Comparison of ENCODE assay signal across 1 cellular context in the genomic region with DNA sequence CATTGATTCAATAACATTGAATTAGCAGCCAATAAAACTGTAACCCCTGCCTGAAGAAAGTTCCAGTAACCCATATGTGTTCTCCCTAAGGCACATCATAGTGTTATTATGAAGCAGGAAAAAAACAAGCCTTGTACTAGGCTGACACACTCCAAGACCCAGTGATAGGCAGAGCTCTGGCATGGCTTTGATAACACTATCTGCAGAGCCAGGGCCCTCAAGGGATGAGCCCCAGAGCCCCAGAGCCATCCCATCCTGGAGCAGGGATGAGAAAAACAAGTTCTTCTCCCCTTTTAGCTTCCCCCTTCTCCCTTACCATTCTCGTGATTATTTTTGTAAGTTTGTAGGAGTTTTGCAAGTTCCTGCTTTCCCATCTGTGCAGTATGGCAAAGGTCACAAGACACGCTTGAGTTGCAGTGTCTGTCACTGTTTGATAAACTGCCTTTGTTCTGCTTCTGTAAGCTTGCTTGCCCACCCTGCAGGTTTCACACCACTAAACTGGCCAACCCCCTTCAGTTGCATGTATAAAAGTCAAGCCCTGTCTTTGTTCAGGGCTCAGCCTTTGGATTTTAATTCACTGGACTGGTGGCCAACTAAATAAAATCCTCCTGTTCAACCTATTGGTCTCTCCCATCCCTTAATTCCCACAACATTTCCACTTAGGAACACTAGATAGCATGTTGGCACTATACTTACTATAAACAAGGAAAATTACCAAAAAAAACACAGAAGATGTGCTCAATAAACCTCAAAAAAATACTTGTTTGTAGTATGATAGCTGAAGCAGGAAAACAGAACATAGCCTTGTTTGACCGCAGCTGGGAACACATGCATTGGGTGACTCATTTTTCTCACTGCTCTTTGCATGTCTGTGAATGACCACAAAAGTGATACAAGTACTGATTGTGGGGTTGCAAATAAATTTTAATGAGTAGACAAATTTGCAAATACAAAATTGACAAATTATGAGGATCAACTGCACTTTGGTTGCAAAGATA.
TF ChIP-seq lines count a peak whose summit lies in the region.

No MANE protein-coding gene starts in this region.

TF ChIP-seq in GM12878, 131 proteins besides CTCF, POLR2A, EP300 and RAD21 (continued from another document):
- TF ChIP-seq, protein P1, sequence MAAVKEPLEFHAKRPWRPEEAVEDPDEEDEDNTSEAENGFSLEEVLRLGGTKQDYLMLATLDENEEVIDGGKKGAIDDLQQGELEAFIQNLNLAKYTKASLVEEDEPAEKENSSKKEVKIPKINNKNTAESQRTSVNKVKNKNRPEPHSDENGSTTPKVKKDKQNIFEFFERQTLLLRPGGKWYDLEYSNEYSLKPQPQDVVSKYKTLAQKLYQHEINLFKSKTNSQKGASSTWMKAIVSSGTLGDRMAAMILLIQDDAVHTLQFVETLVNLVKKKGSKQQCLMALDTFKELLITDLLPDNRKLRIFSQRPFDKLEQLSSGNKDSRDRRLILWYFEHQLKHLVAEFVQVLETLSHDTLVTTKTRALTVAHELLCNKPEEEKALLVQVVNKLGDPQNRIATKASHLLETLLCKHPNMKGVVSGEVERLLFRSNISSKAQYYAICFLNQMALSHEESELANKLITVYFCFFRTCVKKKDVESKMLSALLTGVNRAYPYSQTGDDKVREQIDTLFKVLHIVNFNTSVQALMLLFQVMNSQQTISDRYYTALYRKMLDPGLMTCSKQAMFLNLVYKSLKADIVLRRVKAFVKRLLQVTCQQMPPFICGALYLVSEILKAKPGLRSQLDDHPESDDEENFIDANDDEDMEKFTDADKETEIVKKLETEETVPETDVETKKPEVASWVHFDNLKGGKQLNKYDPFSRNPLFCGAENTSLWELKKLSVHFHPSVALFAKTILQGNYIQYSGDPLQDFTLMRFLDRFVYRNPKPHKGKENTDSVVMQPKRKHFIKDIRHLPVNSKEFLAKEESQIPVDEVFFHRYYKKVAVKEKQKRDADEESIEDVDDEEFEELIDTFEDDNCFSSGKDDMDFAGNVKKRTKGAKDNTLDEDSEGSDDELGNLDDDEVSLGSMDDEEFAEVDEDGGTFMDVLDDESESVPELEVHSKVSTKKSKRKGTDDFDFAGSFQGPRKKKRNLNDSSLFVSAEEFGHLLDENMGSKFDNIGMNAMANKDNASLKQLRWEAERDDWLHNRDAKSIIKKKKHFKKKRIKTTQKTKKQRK (IDR thresholded peaks at IDR 0.05; ENCODE audit: low read depth, low read length) = no peak
- TF ChIP-seq CHD1 (IDR thresholded peaks at IDR 0.05; ENCODE audit: low read depth, low read length) (no peak), SREBF2 (IDR thresholded peaks at IDR 0.05; ENCODE audit: low read length) (no peak), SMARCA5 (IDR thresholded peaks at IDR 0.05) (no peak), ATF7 (IDR thresholded peaks at IDR 0.05; ENCODE audit: low read depth) (no peak), TCF7 (IDR thresholded peaks at IDR 0.05; ENCODE audit: borderline replicate concordance) (peak; percentile 50; the same call in 1 of the 2 replicates), EZH2 (IDR thresholded peaks at IDR 0.05; ENCODE audit: borderline replicate concordance, control insufficient read depth, low read depth, low read length) (no peak), SREBF1 (IDR thresholded peaks at IDR 0.05; ENCODE audit: low read length) (no peak), CREM (IDR thresholded peaks at IDR 0.05; ENCODE audit: low read depth) (peak; percentile 54; the same call in 1 of the 2 replicates), DPF2 (IDR thresholded peaks at IDR 0.05) (0 out of 2 replicates have a peak, but pooled peaks have one; percentile 50), MYB (IDR thresholded peaks at IDR 0.05; ENCODE audit: borderline replicate concordance, low read depth, low read length) (no peak), BRCA1 (IDR thresholded peaks at IDR 0.05; ENCODE audit: low read depth, low read length) (no peak), SRF (IDR thresholded peaks at IDR 0.05; ENCODE audit: low read depth in 2 of 2, low read length in 2 of 2) (no peak), RB1 (IDR thresholded peaks at IDR 0.05; ENCODE audit: borderline replicate concordance) (no peak), JUNB (IDR thresholded peaks at IDR 0.05) (peak; percentile 77), NR2F1 (conservative IDR thresholded peaks at IDR 0.05) (0 out of 2 replicates have a peak, but pooled peaks have one; percentile 39), PML (IDR thresholded peaks at IDR 0.05; ENCODE audit: low read length) (no peak), RAD51 (IDR thresholded peaks at IDR 0.05) (no peak), KDM1A (IDR thresholded peaks at IDR 0.05; ENCODE audit: borderline replicate concordance) (no peak), SP1 (IDR thresholded peaks at IDR 0.05; ENCODE audit: low read depth, low read length) (no peak), FOS (IDR thresholded peaks at IDR 0.05; ENCODE audit: borderline replicate concordance, extremely low read depth, insufficient read length) (no peak), SPI1 (IDR thresholded peaks at IDR 0.05; ENCODE audit: borderline replicate concordance, insufficient read depth, low read depth, low read length) (no peak), SMAD5 (IDR thresholded peaks at IDR 0.05; ENCODE audit: low read depth) (no peak)
- TF ChIP-seq, protein P2, sequence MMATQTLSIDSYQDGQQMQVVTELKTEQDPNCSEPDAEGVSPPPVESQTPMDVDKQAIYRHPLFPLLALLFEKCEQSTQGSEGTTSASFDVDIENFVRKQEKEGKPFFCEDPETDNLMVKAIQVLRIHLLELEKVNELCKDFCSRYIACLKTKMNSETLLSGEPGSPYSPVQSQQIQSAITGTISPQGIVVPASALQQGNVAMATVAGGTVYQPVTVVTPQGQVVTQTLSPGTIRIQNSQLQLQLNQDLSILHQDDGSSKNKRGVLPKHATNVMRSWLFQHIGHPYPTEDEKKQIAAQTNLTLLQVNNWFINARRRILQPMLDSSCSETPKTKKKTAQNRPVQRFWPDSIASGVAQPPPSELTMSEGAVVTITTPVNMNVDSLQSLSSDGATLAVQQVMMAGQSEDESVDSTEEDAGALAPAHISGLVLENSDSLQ (IDR thresholded peaks at IDR 0.05) = peak; percentile 91
- TF ChIP-seq, protein P3, sequence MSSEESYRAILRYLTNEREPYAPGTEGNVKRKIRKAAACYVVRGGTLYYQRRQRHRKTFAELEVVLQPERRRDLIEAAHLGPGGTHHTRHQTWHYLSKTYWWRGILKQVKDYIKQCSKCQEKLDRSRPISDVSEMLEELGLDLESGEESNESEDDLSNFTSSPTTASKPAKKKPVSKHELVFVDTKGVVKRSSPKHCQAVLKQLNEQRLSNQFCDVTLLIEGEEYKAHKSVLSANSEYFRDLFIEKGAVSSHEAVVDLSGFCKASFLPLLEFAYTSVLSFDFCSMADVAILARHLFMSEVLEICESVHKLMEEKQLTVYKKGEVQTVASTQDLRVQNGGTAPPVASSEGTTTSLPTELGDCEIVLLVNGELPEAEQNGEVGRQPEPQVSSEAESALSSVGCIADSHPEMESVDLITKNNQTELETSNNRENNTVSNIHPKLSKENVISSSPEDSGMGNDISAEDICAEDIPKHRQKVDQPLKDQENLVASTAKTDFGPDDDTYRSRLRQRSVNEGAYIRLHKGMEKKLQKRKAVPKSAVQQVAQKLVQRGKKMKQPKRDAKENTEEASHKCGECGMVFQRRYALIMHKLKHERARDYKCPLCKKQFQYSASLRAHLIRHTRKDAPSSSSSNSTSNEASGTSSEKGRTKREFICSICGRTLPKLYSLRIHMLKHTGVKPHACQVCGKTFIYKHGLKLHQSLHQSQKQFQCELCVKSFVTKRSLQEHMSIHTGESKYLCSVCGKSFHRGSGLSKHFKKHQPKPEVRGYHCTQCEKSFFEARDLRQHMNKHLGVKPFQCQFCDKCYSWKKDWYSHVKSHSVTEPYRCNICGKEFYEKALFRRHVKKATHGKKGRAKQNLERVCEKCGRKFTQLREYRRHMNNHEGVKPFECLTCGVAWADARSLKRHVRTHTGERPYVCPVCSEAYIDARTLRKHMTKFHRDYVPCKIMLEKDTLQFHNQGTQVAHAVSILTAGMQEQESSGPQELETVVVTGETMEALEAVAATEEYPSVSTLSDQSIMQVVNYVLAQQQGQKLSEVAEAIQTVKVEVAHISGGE (CRISPR knock-in tag; IDR thresholded peaks at IDR 0.05) = no peak
- TF ChIP-seq, protein P4, sequence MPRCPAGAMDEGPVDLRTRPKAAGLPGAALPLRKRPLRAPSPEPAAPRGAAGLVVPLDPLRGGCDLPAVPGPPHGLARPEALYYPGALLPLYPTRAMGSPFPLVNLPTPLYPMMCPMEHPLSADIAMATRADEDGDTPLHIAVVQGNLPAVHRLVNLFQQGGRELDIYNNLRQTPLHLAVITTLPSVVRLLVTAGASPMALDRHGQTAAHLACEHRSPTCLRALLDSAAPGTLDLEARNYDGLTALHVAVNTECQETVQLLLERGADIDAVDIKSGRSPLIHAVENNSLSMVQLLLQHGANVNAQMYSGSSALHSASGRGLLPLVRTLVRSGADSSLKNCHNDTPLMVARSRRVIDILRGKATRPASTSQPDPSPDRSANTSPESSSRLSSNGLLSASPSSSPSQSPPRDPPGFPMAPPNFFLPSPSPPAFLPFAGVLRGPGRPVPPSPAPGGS (IDR thresholded peaks at IDR 0.05; ENCODE audit: borderline replicate concordance, insufficient read depth, low read depth, low read length, poor library complexity, severe bottlenecking) = peak; percentile 89
